ENCODE assay signal across 18 cellular contexts in genomic region chr5:36458746-36459145, GRCh38.
A peak's percentile ranks its signal among the peaks of the same experiment; 100 is the strongest.
DNase-seq lines count a peak whose midpoint lies in the region; ATAC-seq, FAIRE-seq and TF ChIP-seq lines count a peak whose summit lies in the region.
"Had no signal": no experiment of that assay in that cellular context is flagged by ENCODE, and none has a peak within 500 bp of the region (broad histone marks: within the 10 kb centered on the region; RNA-seq: fewer than 3 reads in every experiment).

No MANE protein-coding gene starts in this region.

- H3F3A ChIP-seq in PC-9 (ENCODE audit: insufficient read depth, low read depth) = peaks cover 44% of the 10 kb centered on the region

- FAIRE-seq in HTR-8/SVneo (lab: Jason Lieb, UNC) = peak; percentile 42
- FAIRE-seq: D721Med, H1 had no signal

- H3K18ac ChIP-seq in trophoblast cell (ENCODE audit: low read length) = no peak overlapping the region

- H3K4me3 ChIP-seq in PC-9 (no peak overlapping the region), trophoblast cell (ENCODE audit: low read depth, low read length) (no peak overlapping the region), WERI-Rb-1 (ENCODE audit: low read depth, low read length) (no peak overlapping the region)
- H3K4me3 ChIP-seq: BLaER1 treated with 17β-estradiol and CSF1 and Interleukin-3, amounts not matched to agents 10 nM and 100 nM; K562 had no signal

- H3K4me2 ChIP-seq in PC-9 (peak overlapping the region; percentile 54), trophoblast cell (ENCODE audit: low read length) (no peak overlapping the region)

- POLR2A ChIA-PET in PC-9 (lab: Charles Lee; ENCODE audit: unreplicated experiment) = no interaction called here

- H3K27me3 ChIP-seq in PC-9 (ENCODE audit: insufficient read depth, low read depth) (no peaks in the 10 kb centered on the region), foreskin keratinocyte (no peaks in the 10 kb centered on the region), trophoblast cell (ENCODE audit: insufficient read depth, low read length) (no peaks in the 10 kb centered on the region), WERI-Rb-1 (ENCODE audit: insufficient read depth, low read depth, severe bottlenecking) (no peaks in the 10 kb centered on the region)
- H3K27me3 ChIP-seq: BLaER1 treated with 17β-estradiol and CSF1 and Interleukin-3, amounts not matched to agents 10 nM and 100 nM had no signal

- no peaks in the 10 kb centered on the region for H4K20me1 ChIP-seq in PC-9 (ENCODE audit: insufficient read depth)
- H4K20me1 ChIP-seq: BLaER1 treated with 17β-estradiol and CSF1 and Interleukin-3, amounts not matched to agents 10 nM and 100 nM had no signal

- H2AFZ ChIP-seq in PC-9 (no peak overlapping the region; the same call in 1 of the 2 replicates), trophoblast cell (ENCODE audit: insufficient read depth, low read length, poor library complexity) (no peak overlapping the region)

- H3K79me2 ChIP-seq in PC-9 (ENCODE audit: low read depth) (no peaks in the 10 kb centered on the region), trophoblast cell (ENCODE audit: control insufficient read depth, insufficient read depth, low read length, poor library complexity) (no peaks in the 10 kb centered on the region)

- no peaks in the 10 kb centered on the region for H3K79me1 ChIP-seq in trophoblast cell (ENCODE audit: low read length)

- peak overlapping the region; percentile 66 for H3K27ac ChIP-seq in PC-9
- H3K27ac ChIP-seq in foreskin keratinocyte = peak overlapping the region; percentile 5
- H3K27ac ChIP-seq in trophoblast cell (ENCODE audit: low read depth, low read length) = no peak overlapping the region
- no peak overlapping the region for H3K27ac ChIP-seq in WERI-Rb-1
- H3K27ac ChIP-seq: BLaER1 treated with 17β-estradiol and CSF1 and Interleukin-3, amounts not matched to agents 10 nM and 100 nM had no signal

- CTCF ChIA-PET in PC-9 (lab: Charles Lee) = no interaction called here

- TF ChIP-seq CTCF in PC-9 (conservative IDR thresholded peaks at IDR 0.05) (no peak), foreskin keratinocyte (conservative IDR thresholded peaks at IDR 0.05) (no peak), WERI-Rb-1 (IDR thresholded peaks at IDR 0.05; ENCODE audit: low read depth, low read length) (no peak)

- no peak overlapping the region for H4K8ac ChIP-seq in trophoblast cell (ENCODE audit: low read depth, low read length)

- H3K9me3 ChIP-seq in PC-9 (ENCODE audit: insufficient read depth, low read depth) (no peaks in the 10 kb centered on the region), trophoblast cell (ENCODE audit: insufficient read depth, low read depth, low read length) (no peaks in the 10 kb centered on the region), WERI-Rb-1 (ENCODE audit: severe bottlenecking) (no peaks in the 10 kb centered on the region)

- no peak overlapping the region for H3K14ac ChIP-seq in trophoblast cell (ENCODE audit: low read length)

- H2AK5ac ChIP-seq in trophoblast cell (ENCODE audit: low read length) = no peak overlapping the region

- WGBS in trophoblast cell (ENCODE audit: extremely low coverage, insufficient coverage, insufficient read length) = no CpG with 5 or more reads among the region's 3 CpGs

- no peak overlapping the region for H3K23ac ChIP-seq in trophoblast cell (ENCODE audit: low read length)

- peak; percentile 1 for ATAC-seq in foreskin keratinocyte
- no peak for ATAC-seq in HG03460 (IDR thresholded peaks at IDR 0.05; ENCODE audit: unreplicated experiment)
- ATAC-seq: Panc1 had no signal

- H3K4me1 ChIP-seq in PC-9 (replicated peaks; ENCODE audit: insufficient read depth) (peaks cover 59% of the 10 kb centered on the region), foreskin keratinocyte (peaks cover 46% of the 10 kb centered on the region), trophoblast cell (ENCODE audit: control insufficient read depth in 1 of 2, insufficient read depth in 2 of 2, low read length in 2 of 2) (peaks cover 2 to 11% of the 10 kb centered on the region in 2 experiments)

- H2BK12ac ChIP-seq in trophoblast cell (ENCODE audit: low read length) = peak overlapping the region; percentile 50

- no peak overlapping the region for H3K9ac ChIP-seq in trophoblast cell (ENCODE audit: low read length)
- H3K9ac ChIP-seq: BLaER1 treated with 17β-estradiol and CSF1 and Interleukin-3, amounts not matched to agents 10 nM and 100 nM had no signal

- H3K4ac ChIP-seq in trophoblast cell (ENCODE audit: low read depth, low read length) = no peak overlapping the region

- no TSS peak for BruUV-seq in PC-9 (replicated peaks; lab: Mats Ljungman, UMichigan)

- H3K9me2 ChIP-seq in PC-9 (ENCODE audit: insufficient read depth) = 0 out of 2 replicates have a peak, but pooled peaks cover 3% of the 10 kb centered on the region

- no peak overlapping the region for H2BK120ac ChIP-seq in trophoblast cell (ENCODE audit: insufficient read depth, low read length, poor library complexity)

- H3K36me3 ChIP-seq in PC-9 (ENCODE audit: low read depth) (no peaks in the 10 kb centered on the region), trophoblast cell (ENCODE audit: control insufficient read depth in 1 of 2, insufficient read depth in 2 of 2, low read length in 2 of 2) (no peaks in the 10 kb centered on the region), WERI-Rb-1 (no peaks in the 10 kb centered on the region)
- H3K36me3 ChIP-seq: BLaER1 treated with 17β-estradiol and CSF1 and Interleukin-3, amounts not matched to agents 10 nM and 100 nM had no signal

- intact Hi-C loops in PC-9 (cut with micrococcal nuclease; ENCODE audit: unreplicated experiment) = no loop called here

- H4K12ac ChIP-seq in trophoblast cell (ENCODE audit: low read depth, low read length) = no peak overlapping the region

- H2BK5ac ChIP-seq in trophoblast cell (ENCODE audit: low read depth, low read length, poor library complexity) = peak overlapping the region; percentile 33

- DNase-seq in HTR-8/SVneo (ENCODE audit: insufficient read length, low spot score) (no peak), PC-9 (no peak), foreskin keratinocyte (no peak), trophoblast cell (no peak), WERI-Rb-1 (no peak), T-helper 1 cell (no peak)
- DNase-seq: CD8-positive, alpha-beta memory T cell; MV-4-11; NCI-H187 treated with DMSO at 0.1 percent for 48 hours; NCI-H2227 treated with DMSO at 0.1 percent for 48 hours; NCI-H510A treated with DMSO at 0.1 percent for 48 hours; Right ventricle myocardium superior had no signal

- H4K91ac ChIP-seq in trophoblast cell (ENCODE audit: low read depth, low read length) = no peak overlapping the region

Comparison
In these comparisons a context has a peak if more than half of its experiments do, and no peak if none do; other contexts are left out.
1. H3K27ac ChIP-seq: peak in PC-9 (single experiment) and foreskin keratinocyte (single experiment); none in trophoblast cell (single experiment) and WERI-Rb-1 (single experiment).